Comparison of ENCODE assay signal across 16 cellular contexts in genomic region chr7:70153946-70154345, GRCh38.
DNase-seq lines count a peak whose midpoint lies in the region; TF ChIP-seq lines count a peak whose summit lies in the region.
"Had no signal": no experiment of that assay in that cellular context is flagged by ENCODE, and none has a peak within 500 bp of the region (broad histone marks: within the 10 kb centered on the region; RNA-seq: fewer than 3 reads in every experiment).

No MANE protein-coding gene starts in this region.

- H3K79me2 ChIP-seq in neural cell (replicated peaks; ENCODE audit: insufficient read depth, low read length) (no peaks in the 10 kb centered on the region), osteoblast (ENCODE audit: insufficient read depth, low read length) (no peaks in the 10 kb centered on the region)

- H3K27me3 ChIP-seq in neural cell (ENCODE audit: insufficient read depth, low read depth, low read length) (no peaks in the 10 kb centered on the region), osteoblast (ENCODE audit: insufficient read depth, low read length) (no peaks in the 10 kb centered on the region)

- H2AFZ ChIP-seq in neural cell (ENCODE audit: low read depth, low read length) = no peak overlapping the region
- H2AFZ ChIP-seq in osteoblast (ENCODE audit: low read length) = no peak overlapping the region
- H2AFZ ChIP-seq: GM23338 had no signal

- H3K4me3 ChIP-seq in neural cell (ENCODE audit: low read length) = no peak overlapping the region
- no peak overlapping the region for H3K4me3 ChIP-seq in osteoblast (ENCODE audit: insufficient read depth, low read length)
- H3K4me3 ChIP-seq: GM23338, HAP-1 had no signal

- H3K4me1 ChIP-seq in osteoblast (ENCODE audit: insufficient read depth, low read length) = no peaks in the 10 kb centered on the region
- H3K4me1 ChIP-seq: Caco-2 had no signal

- H3K4me2 ChIP-seq in neural cell (ENCODE audit: low read length) (peak overlapping the region; percentile 50), osteoblast (ENCODE audit: insufficient read depth, low read length) (no peak overlapping the region)
- H3K4me2 ChIP-seq: GM23338 had no signal

- H3K9me3 ChIP-seq in neural cell (ENCODE audit: low read length) (no peaks in the 10 kb centered on the region), osteoblast (ENCODE audit: low read depth, low read length) (no peaks in the 10 kb centered on the region)
- H3K9me3 ChIP-seq: Caco-2, HAP-1 had no signal

- TF ChIP-seq EP300 in neural cell (conservative IDR thresholded peaks at IDR 0.05; ENCODE audit: poor library complexity, severe bottlenecking) = peak; percentile 94

- H3K9me2 ChIP-seq in neural cell (ENCODE audit: insufficient read depth, low read length) = no peaks in the 10 kb centered on the region

- DNase-seq in NCI-H146 (lab: John Stamatoyannopoulos, UW) (peak; percentile 57), NCI-H146 treated with DMSO at 0.1 percent for 48 hours (lab: John Stamatoyannopoulos, UW; ENCODE audit: unreplicated experiment) (peak; percentile 67), NCI-H2227 treated with DMSO at 0.1 percent for 48 hours (lab: John Stamatoyannopoulos, UW) (peak; percentile 54), HuH-7.5 (ENCODE audit: low spot score) (no peak), NCI-H2196 treated with DMSO at 0.1 percent for 48 hours (lab: John Stamatoyannopoulos, UW; ENCODE audit: unreplicated experiment) (no peak), osteoblast (ENCODE audit: insufficient read length, low spot score, missing footprints) (no peak), COLO829 (ENCODE audit: low spot score) (no peak)
- DNase-seq: C1 segment of cervical spinal cord; Caco-2; CD4-positive, alpha-beta memory T cell; DMS79 treated with DMSO at 0.1 percent for 48 hours; GF-D8; HFFc6 had no signal

- H3K36me3 ChIP-seq in neural cell (ENCODE audit: insufficient read depth, low read length) = no peaks in the 10 kb centered on the region
- H3K36me3 ChIP-seq in osteoblast (ENCODE audit: insufficient read depth, low read length) = no peaks in the 10 kb centered on the region
- H3K36me3 ChIP-seq: HAP-1 had no signal

- H3K9ac ChIP-seq in neural cell (ENCODE audit: low read length) = no peak overlapping the region

- peak; percentile 13 for TF ChIP-seq RAD21 in neural cell (conservative IDR thresholded peaks at IDR 0.05)

- H3K27ac ChIP-seq in neural cell (ENCODE audit: low read length) (peak overlapping the region; percentile 75), osteoblast (ENCODE audit: low read depth, low read length) (no peak overlapping the region)

- H3F3A ChIP-seq in neural cell (ENCODE audit: insufficient read depth, low read length, poor library complexity, severe bottlenecking) = peaks cover 17% of the 10 kb centered on the region

- TF ChIP-seq CTCF in neural cell (IDR thresholded peaks at IDR 0.05; ENCODE audit: poor library complexity, severe bottlenecking) (no peak), osteoblast (IDR thresholded peaks at IDR 0.05; ENCODE audit: extremely low read depth, low read depth, low read length) (no peak)

- no peaks in the 10 kb centered on the region for H4K20me1 ChIP-seq in neural cell (ENCODE audit: insufficient read depth)
- no peaks in the 10 kb centered on the region for H4K20me1 ChIP-seq in osteoblast (ENCODE audit: insufficient read depth, low read length)

TF ChIP-seq in neural cell, 6 proteins besides CTCF, POLR2A, EP300 and RAD21:
- TF ChIP-seq POLR2AphosphoS5 (IDR thresholded peaks at IDR 0.05) (peak; percentile 87), SMC3 (conservative IDR thresholded peaks at IDR 0.05; ENCODE audit: poor library complexity) (no peak), REST (IDR thresholded peaks at IDR 0.05; ENCODE audit: borderline replicate concordance) (peak; percentile 73), MXI1 (conservative IDR thresholded peaks at IDR 0.05; ENCODE audit: poor library complexity, severe bottlenecking) (no peak), TAF1 (IDR thresholded peaks at IDR 0.05; ENCODE audit: low read depth) (peak; percentile 22)

Comparison
In these comparisons a context has a peak if more than half of its experiments do, and no peak if none do; other contexts are left out.
1. DNase-seq: peak in NCI-H146 (single experiment), NCI-H146 treated with DMSO at 0.1 percent for 48 hours (single experiment) and NCI-H2227 treated with DMSO at 0.1 percent for 48 hours (single experiment); none in HuH-7.5 (single experiment), NCI-H2196 treated with DMSO at 0.1 percent for 48 hours (single experiment), osteoblast (single experiment) and COLO829 (single experiment).